Comparison of ENCODE assay signal across 27 cellular contexts in genomic region chr6:1729133-1729751, GRCh38.
DNase-seq lines count a peak whose midpoint lies in the region; ATAC-seq and TF ChIP-seq lines count a peak whose summit lies in the region.
"Had no signal": no experiment of that assay in that cellular context is flagged by ENCODE, and none has a peak within 500 bp of the region (broad histone marks: within the 10 kb centered on the region; RNA-seq: fewer than 3 reads in every experiment).

No MANE protein-coding gene starts in this region.

- ATAC-seq in RWPE2 (ENCODE audit: low read depth), result peak; percentile 62
- ATAC-seq in foreskin keratinocyte, result peak; percentile 56
- no peak for ATAC-seq in GM18517 (IDR thresholded peaks at IDR 0.05; ENCODE audit: unreplicated experiment)
- no peak for ATAC-seq in T-cell (replicated peaks in 1 of 4)
- ATAC-seq: A549; activated T-cell treated with anti-CD3 and anti-CD28 coated beads, Interleukin-2, amount 50 U/mL, for 4 hours; gastroesophageal sphincter; right cardiac atrium had no signal

- peaks cover 0 to 8% of the 10 kb centered on the region in 2 donors for H3K9me3 ChIP-seq in breast epithelium
- peaks cover 4% of the 10 kb centered on the region for H3K9me3 ChIP-seq in RWPE2 (ENCODE audit: severe bottlenecking)
- H3K9me3 ChIP-seq: A549 had no signal

- H3K4me1 ChIP-seq in breast epithelium, result no peaks in the 10 kb centered on the region
- H3K4me1 ChIP-seq in RWPE2 (ENCODE audit: insufficient read depth, poor library complexity, severe bottlenecking), result peaks cover 21% of the 10 kb centered on the region
- peaks cover 5% of the 10 kb centered on the region for H3K4me1 ChIP-seq in foreskin keratinocyte
- H3K4me1 ChIP-seq: A549, gastroesophageal sphincter had no signal

- no peak overlapping the region for H3K4me3 ChIP-seq in breast epithelium
- H3K4me3 ChIP-seq in RWPE2 (ENCODE audit: severe bottlenecking), result no peak overlapping the region
- H3K4me3 ChIP-seq: A549, gastroesophageal sphincter, PC-9 had no signal

- CTCF ChIA-PET in MCF 10A (lab: Yijun Ruan, JAX) (interaction anchor here (0.5 to 1.3 kb wide), 3 partner anchors 375 to 547 kb away, joined by 3 to 5 read pairs (median 4); no protein-coding TSS in a partner anchor), GM10248 (lab: Yijun Ruan, JAX) (interaction anchor here (0.7 to 2.5 kb wide), 4 partner anchors 9 to 375 kb away, joined by 3 to 8 read pairs (median 5); no protein-coding TSS in a partner anchor), T-cell (lab: Charles Lee) (interaction anchor here in 1 of 2 donors (0.6 kb wide), 1 partner anchor 45 kb away, joined by 4 read pairs; no protein-coding TSS in a partner anchor)

- H3K27ac ChIP-seq in breast epithelium, result no peak overlapping the region
- H3K27ac ChIP-seq in RWPE2 (ENCODE audit: poor library complexity, severe bottlenecking), result peak overlapping the region; percentile 11
- H3K27ac ChIP-seq in foreskin keratinocyte, result no peak overlapping the region
- H3K27ac ChIP-seq: A549, gastroesophageal sphincter, PC-9 had no signal

- DNase-seq in MCF 10A (ENCODE audit: unreplicated experiment) (peak; percentile 92), breast epithelium (ENCODE audit: low spot score in 2 of 2) (no peak), RWPE2 (ENCODE audit: low spot score) (no peak), foreskin keratinocyte (peak; percentile 81 to 90), NCI-H128 (lab: John Stamatoyannopoulos, UW; ENCODE audit: unreplicated experiment) (no peak), GM10248 (ENCODE audit: extremely low spot score) (no peak), T-cell (no peak)
- DNase-seq: activated naive CD4-positive, alpha-beta T cell; activated T-cell treated with anti-CD3 and anti-CD28 coated beads, Interleukin-2, amount 50 U/mL, for 4 hours; amygdala; caudate nucleus; kidney; NCI-H1092 treated with DMSO at 0.1 percent for 48 hours; NCI-H82; nucleus accumbens; PC-9; right cardiac atrium; stimulated activated CD4-positive, alpha-beta T cell treated with anti-CD3 and anti-CD28 coated beads, Interleukin-12 subunit alpha, Interleukin-12 subunit beta, amount 100 ng/mL, for 4 hours; stimulated activated CD4-positive, alpha-beta T cell treated with anti-CD3 and anti-CD28 coated beads, Interleukin-4, amount 100 ng/mL, for 4 hours; T-helper 1 cell had no signal

- intact Hi-C loops in MCF 10A (cut with micrococcal nuclease) (no loop called here), breast epithelium (cut with DNase I; ENCODE audit: low total_unique reads) (loop anchor here (5.0 kb wide), 1 partner anchor 508 kb away; no protein-coding TSS in a partner anchor)

- no peak for TF ChIP-seq POLR2A in breast epithelium (IDR thresholded peaks at IDR 0.05)

- BruUV-seq in MCF 10A (replicated peaks; lab: Mats Ljungman, UMichigan), result no TSS peak

- H3K27ac Mint-ChIP-seq in MCF 10A (ENCODE audit: low read depth, unreplicated experiment) (peak overlapping the region; percentile 50), T-cell (no peak overlapping the region)
- H3K27ac Mint-ChIP-seq: B cell; dendritic cell treated with granulocyte-macrophage colony-stimulating factor and Interleukin-4, amounts not matched to agents 40 ng/mL and 50 ng/mL, for 4 days; stimulated activated naive CD8-positive, alpha-beta T cell treated with anti-CD3 and anti-CD28 coated beads, Interleukin-15, Interleukin-2, amounts not matched to agents 100 ng/mL and 50 ng/mL, for 24 hours; type B pancreatic cell had no signal

- H3K36me3 Mint-ChIP-seq in MCF 10A (ENCODE audit: insufficient read depth, unreplicated experiment) (peaks cover 6% of the 10 kb centered on the region), T-cell (peaks cover 46% of the 10 kb centered on the region)

- POLR2A ChIA-PET in MCF 10A (lab: Yijun Ruan, JAX) (interaction anchor here (0.5 to 1.5 kb wide), 8 partner anchors 9 to 406 kb away, joined by 3 to 6 read pairs (median 4); no protein-coding TSS in a partner anchor), GM10248 (lab: Yijun Ruan, JAX) (no interaction called here), T-cell (lab: Charles Lee) (no interaction called here)

- H3K27me3 Mint-ChIP-seq in MCF 10A (ENCODE audit: insufficient read depth, unreplicated experiment) (no peaks in the 10 kb centered on the region), T-cell (no peaks in the 10 kb centered on the region)
- H3K27me3 Mint-ChIP-seq: B cell; dendritic cell treated with granulocyte-macrophage colony-stimulating factor and Interleukin-4, amounts not matched to agents 40 ng/mL and 50 ng/mL, for 4 days; stimulated activated naive CD8-positive, alpha-beta T cell treated with anti-CD3 and anti-CD28 coated beads, Interleukin-15, Interleukin-2, amounts not matched to agents 100 ng/mL and 50 ng/mL, for 24 hours had no signal

- TF ChIP-seq CTCF in MCF 10A (IDR thresholded peaks at IDR 0.05; ENCODE audit: unreplicated experiment) (no peak), breast epithelium (IDR thresholded peaks at IDR 0.05) (no peak), RWPE2 (IDR thresholded peaks at IDR 0.05; ENCODE audit: poor library complexity, severe bottlenecking) (no peak), foreskin keratinocyte (conservative IDR thresholded peaks at IDR 0.05) (no peak), GM10248 (IDR thresholded peaks at IDR 0.05; ENCODE audit: control extremely low read depth, extremely low read depth, low read depth, missing control alignments) (no peak)

- H3K36me3 ChIP-seq in breast epithelium (no peaks in the 10 kb centered on the region), RWPE2 (ENCODE audit: low read depth) (no peaks in the 10 kb centered on the region)

- H3K4me3 Mint-ChIP-seq in MCF 10A (ENCODE audit: unreplicated experiment), result peak overlapping the region; percentile 10
- H3K4me3 Mint-ChIP-seq in T-cell, result no peak overlapping the region
- H3K4me3 Mint-ChIP-seq: activated T-cell treated with anti-CD3 and anti-CD28 coated beads, Interleukin-2, amount 50 U/mL, for 4 hours; B cell; dendritic cell treated with granulocyte-macrophage colony-stimulating factor and Interleukin-4, amounts not matched to agents 40 ng/mL and 50 ng/mL, for 4 days; stimulated activated naive CD8-positive, alpha-beta T cell treated with anti-CD3 and anti-CD28 coated beads, Interleukin-15, Interleukin-2, amounts not matched to agents 100 ng/mL and 50 ng/mL, for 24 hours; type B pancreatic cell had no signal

- H3K27me3 ChIP-seq in breast epithelium (no peaks in the 10 kb centered on the region), RWPE2 (ENCODE audit: insufficient read depth, poor library complexity, severe bottlenecking) (no peaks in the 10 kb centered on the region), foreskin keratinocyte (peaks cover 3% of the 10 kb centered on the region)
- H3K27me3 ChIP-seq: gastroesophageal sphincter had no signal

- H3K4me1 Mint-ChIP-seq in MCF 10A (ENCODE audit: insufficient read depth, unreplicated experiment), result peaks cover 22% of the 10 kb centered on the region
- no peaks in the 10 kb centered on the region for H3K4me1 Mint-ChIP-seq in T-cell
- H3K4me1 Mint-ChIP-seq: B cell had no signal

- H3K9me3 Mint-ChIP-seq in MCF 10A (ENCODE audit: unreplicated experiment), result peaks cover 10% of the 10 kb centered on the region
- peaks cover 6 to 8% (median 7%) of the 10 kb centered on the region in 3 donors for H3K9me3 Mint-ChIP-seq in T-cell

Comparison
In these comparisons a context has a peak if more than half of its experiments do, and no peak if none do; other contexts are left out.
1. DNase-seq: peak in MCF 10A (single experiment) and foreskin keratinocyte (2 of 2); none in breast epithelium (0 of 2), RWPE2 (single experiment), NCI-H128 (single experiment), GM10248 (single experiment) and T-cell (0 of 34).
2. ATAC-seq: peak in RWPE2 (single experiment) and foreskin keratinocyte (single experiment); none in GM18517 (single experiment) and T-cell (0 of 4).